9 cellular contexts compared by ENCODE assay signal in genomic region chr1:235417101-235417697, GRCh38. TPM values are rescaled to one million over a fixed set of nuclear protein-coding genes. Genes with fewer than 3 reads are reported as not detected.
DNase-seq lines count a peak whose midpoint lies in the region; ATAC-seq and TF ChIP-seq lines count a peak whose summit lies in the region.
"Had no signal": no experiment of that assay in that cellular context is flagged by ENCODE, and none has a peak within 500 bp of the region (broad histone marks: within the 10 kb centered on the region; RNA-seq: fewer than 3 reads in every experiment).

No MANE protein-coding gene starts in this region.

- H3K4me1 ChIP-seq in neutrophil (ENCODE audit: control insufficient read depth in 1 of 2, insufficient read depth in 1 of 2, low read depth in 1 of 2, low read length in 1 of 2) (peaks cover 14% of the 10 kb centered on the region in 2 experiments), thoracic aorta (ENCODE audit: control insufficient read depth in 1 of 2, low read depth in 2 of 2) (peaks cover 3 to 13% of the 10 kb centered on the region in 2 donors)

- no peak overlapping the region for H3K4me3 Mint-ChIP-seq in activated T-helper 1 cell treated with anti-CD3 and anti-CD28 coated beads, Interleukin-12 subunit alpha, Interleukin-12 subunit beta, Interleukin-2, Interleukin-4 antibody, amounts not matched to agents 30 ng/mL and 10 ng/mL and 1 ng/mL, durations not matched to agents 14 hours and 24 hours and 36 hours
- H3K4me3 Mint-ChIP-seq: activated naive CD8-positive, alpha-beta T cell had no signal

- no peaks in the 10 kb centered on the region for H3K27me3 ChIP-seq in HL-60 (ENCODE audit: insufficient read depth, poor library complexity, severe bottlenecking)
- no peaks in the 10 kb centered on the region for H3K27me3 ChIP-seq in neutrophil
- no peaks in the 10 kb centered on the region for H3K27me3 ChIP-seq in thoracic aorta (replicated peaks; ENCODE audit: insufficient read depth)

- peak; percentile 83 for TF ChIP-seq CTCF in HL-60 (IDR thresholded peaks at IDR 0.05; ENCODE audit: insufficient read depth, low read length)
- peak; percentile 74 for TF ChIP-seq CTCF in fibroblast of the aortic adventitia (IDR thresholded peaks at IDR 0.05; ENCODE audit: insufficient read depth, low read length)
- TF ChIP-seq CTCF in neutrophil (IDR thresholded peaks at IDR 0.05) = peak; percentile 84
- TF ChIP-seq CTCF in thoracic aorta (IDR thresholded peaks at IDR 0.05) = peak; percentile 85

- H3K9me3 Mint-ChIP-seq in activated T-helper 1 cell treated with anti-CD3 and anti-CD28 coated beads, Interleukin-12 subunit alpha, Interleukin-12 subunit beta, Interleukin-2, Interleukin-4 antibody, amounts not matched to agents 30 ng/mL and 10 ng/mL and 1 ng/mL, durations not matched to agents 14 hours and 24 hours and 36 hours = no peaks in the 10 kb centered on the region

- intact Hi-C loops in activated T-helper 1 cell treated with anti-CD3 and anti-CD28 coated beads, Interleukin-12 subunit alpha, Interleukin-12 subunit beta, Interleukin-2, Interleukin-4 antibody, amounts not matched to agents 30 ng/mL and 10 ng/mL and 1 ng/mL, durations not matched to agents 14 hours and 24 hours and 36 hours (cut with micrococcal nuclease) = loop anchor here (1.0 to 2.0 kb wide), 6 partner anchors 164 to 930 kb away; partner anchors contain the start of gene RBM34

- DNase-seq in DMS53 treated with DMSO at 0.1 percent for 48 hours (lab: John Stamatoyannopoulos, UW; ENCODE audit: unreplicated experiment) (peak; percentile 44), HL-60 (ENCODE audit: low read depth in 1 of 2, low spot score in 1 of 2) (peak; percentile 55 to 58), RKO (ENCODE audit: low spot score) (peak; percentile 80), fibroblast of the aortic adventitia (ENCODE audit: low read depth) (peak; percentile 93), thoracic aorta (ENCODE audit: low spot score) (no peak)
- peak; percentile 40 for DNase-seq in activated T-helper 1 cell treated with anti-CD3 and anti-CD28 coated beads, Interleukin-12 subunit alpha, Interleukin-12 subunit beta, Interleukin-2, Interleukin-4 antibody, amounts not matched to agents 30 ng/mL and 10 ng/mL and 1 ng/mL, durations not matched to agents 14 hours and 24 hours and 36 hours (ENCODE audit: low spot score)

- H3K9me3 ChIP-seq in neutrophil = no peaks in the 10 kb centered on the region
- H3K9me3 ChIP-seq in thoracic aorta = no peaks in the 10 kb centered on the region

- peak; percentile 65 for ATAC-seq in thoracic aorta (ENCODE audit: insufficient number of reproducible peaks, low FRiP score, low read depth)
- ATAC-seq in GM19395 (IDR thresholded peaks at IDR 0.05; ENCODE audit: unreplicated experiment) = no peak

- H3K27me3 Mint-ChIP-seq in activated T-helper 1 cell treated with anti-CD3 and anti-CD28 coated beads, Interleukin-12 subunit alpha, Interleukin-12 subunit beta, Interleukin-2, Interleukin-4 antibody, amounts not matched to agents 30 ng/mL and 10 ng/mL and 1 ng/mL, durations not matched to agents 14 hours and 24 hours and 36 hours (ENCODE audit: insufficient read depth) = no peaks in the 10 kb centered on the region
- H3K27me3 Mint-ChIP-seq: activated naive CD8-positive, alpha-beta T cell had no signal

- H3K36me3 ChIP-seq in neutrophil (no peaks in the 10 kb centered on the region), thoracic aorta (no peaks in the 10 kb centered on the region)

- H3K27ac Mint-ChIP-seq in activated T-helper 1 cell treated with anti-CD3 and anti-CD28 coated beads, Interleukin-12 subunit alpha, Interleukin-12 subunit beta, Interleukin-2, Interleukin-4 antibody, amounts not matched to agents 30 ng/mL and 10 ng/mL and 1 ng/mL, durations not matched to agents 14 hours and 24 hours and 36 hours = no peak overlapping the region
- H3K27ac Mint-ChIP-seq: activated naive CD8-positive, alpha-beta T cell had no signal

- H3K4me3 ChIP-seq in HL-60 (replicated peaks; ENCODE audit: insufficient read depth, low read length) = no peak overlapping the region
- H3K4me3 ChIP-seq in fibroblast of the aortic adventitia (ENCODE audit: low read depth, low read length) = no peak overlapping the region
- no peak overlapping the region for H3K4me3 ChIP-seq in neutrophil (ENCODE audit: low read depth in 1 of 2, low read length in 1 of 2)
- no peak overlapping the region for H3K4me3 ChIP-seq in thoracic aorta

- peaks cover 9% of the 10 kb centered on the region for H3K36me3 Mint-ChIP-seq in activated T-helper 1 cell treated with anti-CD3 and anti-CD28 coated beads, Interleukin-12 subunit alpha, Interleukin-12 subunit beta, Interleukin-2, Interleukin-4 antibody, amounts not matched to agents 30 ng/mL and 10 ng/mL and 1 ng/mL, durations not matched to agents 14 hours and 24 hours and 36 hours (ENCODE audit: low read depth)

- no peaks in the 10 kb centered on the region for H3K4me1 Mint-ChIP-seq in activated T-helper 1 cell treated with anti-CD3 and anti-CD28 coated beads, Interleukin-12 subunit alpha, Interleukin-12 subunit beta, Interleukin-2, Interleukin-4 antibody, amounts not matched to agents 30 ng/mL and 10 ng/mL and 1 ng/mL, durations not matched to agents 14 hours and 24 hours and 36 hours (ENCODE audit: low read depth)

- no peak overlapping the region for H3K27ac ChIP-seq in HL-60 (replicated peaks)
- H3K27ac ChIP-seq in neutrophil = no peak overlapping the region
- no peak overlapping the region for H3K27ac ChIP-seq in thoracic aorta

RNA-seq across cellular contexts. Expression of gene TBCE, which starts 50.0 kb away (rescaled TPM):
- total RNA-seq in activated T-helper 1 cell treated with anti-CD3 and anti-CD28 coated beads, Interleukin-12 subunit alpha, Interleukin-12 subunit beta, Interleukin-2, Interleukin-4 antibody, amounts not matched to agents 30 ng/mL and 10 ng/mL and 1 ng/mL, durations not matched to agents 14 hours and 24 hours and 36 hours = 29.0 and 29.2 TPM in 2 replicates
- total RNA-seq in fibroblast of the aortic adventitia (ENCODE audit: low replicate concordance) (25.5 and 30.5 TPM in 2 replicates), thoracic aorta (10 to 100 TPM; 16.9 to 30.1 TPM)
